In the genomic region with DNA sequence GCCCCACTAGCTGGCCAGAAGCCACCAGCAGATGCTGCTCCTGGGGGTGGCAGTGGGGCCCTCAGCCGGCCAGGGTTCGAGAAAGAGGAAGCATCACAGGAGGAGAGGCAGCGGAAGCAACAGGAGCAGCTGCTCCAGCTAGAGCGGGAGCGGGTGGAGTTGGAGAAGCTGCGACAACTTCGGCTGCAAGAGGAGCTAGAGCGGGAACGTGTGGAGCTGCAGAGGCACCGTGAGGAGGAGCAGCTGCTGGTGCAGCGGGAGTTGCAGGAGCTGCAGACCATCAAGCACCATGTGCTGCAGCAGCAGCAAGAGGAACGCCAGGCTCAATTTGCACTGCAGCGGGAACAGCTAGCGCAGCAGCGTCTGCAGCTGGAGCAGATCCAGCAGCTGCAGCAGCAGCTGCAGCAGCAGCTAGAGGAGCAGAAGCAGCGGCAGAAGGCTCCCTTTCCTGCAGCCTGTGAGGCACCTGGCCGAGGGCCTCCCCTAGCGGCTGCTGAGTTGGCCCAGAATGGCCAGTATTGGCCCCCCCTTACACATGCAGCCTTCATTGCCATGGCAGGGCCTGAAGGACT, we compare ENCODE assay signal across 14 cellular contexts. TPM values are rescaled to one million over a fixed set of nuclear protein-coding genes. Genes with fewer than 3 reads are reported as not detected.
A peak's percentile ranks its signal among the peaks of the same experiment; 100 is the strongest.
DNase-seq lines count a peak whose midpoint lies in the region.
"Had no signal": no experiment of that assay in that cellular context is flagged by ENCODE, and none has a peak within 500 bp of the region (broad histone marks: within the 10 kb centered on the region; RNA-seq: fewer than 3 reads in every experiment).

No MANE protein-coding gene starts in this region.

- H3K27ac ChIP-seq in cingulate gyrus (ENCODE audit: low read depth, low read length) = peak overlapping the region; percentile 25
- H3K27ac ChIP-seq: heart right ventricle, right lobe of liver had no signal

- DNase-seq in AG08395 (ENCODE audit: low spot score) (peak; percentile 46), EL (peak; percentile 13), NCI-H1694 (lab: John Stamatoyannopoulos, UW) (peak; percentile 18), DMS153 treated with DMSO at 0.1 percent for 48 hours (lab: John Stamatoyannopoulos, UW; ENCODE audit: unreplicated experiment) (no peak), NCI-H1105 (lab: John Stamatoyannopoulos, UW) (no peak), H4 (ENCODE audit: low spot score) (no peak), NCI-H524 (lab: John Stamatoyannopoulos, UW) (no peak)
- DNase-seq: activated CD4-positive, alpha-beta T cell treated with anti-CD3 and anti-CD28 coated beads for 4 hours; CD4-positive, alpha-beta memory T cell; heart right ventricle; natural killer cell; NCI-H2029 treated with DMSO at 0.1 percent for 48 hours; right lobe of liver had no signal

RNA-seq across cellular contexts. Expression of a gene that starts 17.5 kb away (rescaled TPM):
- 78.3 and 86.6 TPM in 2 replicates for total RNA-seq in H4 (2014; rRNA removed; shearing (Covaris generic))

RNA-seq across cellular contexts. Expression of a gene that starts 32.6 kb away (rescaled TPM):
- 0.10 TPM in 1 of 2 replicates, not detected in the other for total RNA-seq in H4 (2014; rRNA removed; shearing (Covaris generic))

RNA-seq across cellular contexts. Expression of a gene that starts 32.7 kb away (rescaled TPM):
- total RNA-seq in H4 (2014; rRNA removed; shearing (Covaris generic)) = 8.4 and 11.8 TPM in 2 replicates

Comparison
In these comparisons a context has a peak if more than half of its experiments do, and no peak if none do; other contexts are left out.
1. DNase-seq: peak in AG08395 (single experiment), EL (single experiment) and NCI-H1694 (single experiment); none in DMS153 treated with DMSO at 0.1 percent for 48 hours (single experiment), NCI-H1105 (single experiment), H4 (single experiment) and NCI-H524 (0 of 2).